Comparison of ENCODE assay signal across 8 cellular contexts in the genomic region with DNA sequence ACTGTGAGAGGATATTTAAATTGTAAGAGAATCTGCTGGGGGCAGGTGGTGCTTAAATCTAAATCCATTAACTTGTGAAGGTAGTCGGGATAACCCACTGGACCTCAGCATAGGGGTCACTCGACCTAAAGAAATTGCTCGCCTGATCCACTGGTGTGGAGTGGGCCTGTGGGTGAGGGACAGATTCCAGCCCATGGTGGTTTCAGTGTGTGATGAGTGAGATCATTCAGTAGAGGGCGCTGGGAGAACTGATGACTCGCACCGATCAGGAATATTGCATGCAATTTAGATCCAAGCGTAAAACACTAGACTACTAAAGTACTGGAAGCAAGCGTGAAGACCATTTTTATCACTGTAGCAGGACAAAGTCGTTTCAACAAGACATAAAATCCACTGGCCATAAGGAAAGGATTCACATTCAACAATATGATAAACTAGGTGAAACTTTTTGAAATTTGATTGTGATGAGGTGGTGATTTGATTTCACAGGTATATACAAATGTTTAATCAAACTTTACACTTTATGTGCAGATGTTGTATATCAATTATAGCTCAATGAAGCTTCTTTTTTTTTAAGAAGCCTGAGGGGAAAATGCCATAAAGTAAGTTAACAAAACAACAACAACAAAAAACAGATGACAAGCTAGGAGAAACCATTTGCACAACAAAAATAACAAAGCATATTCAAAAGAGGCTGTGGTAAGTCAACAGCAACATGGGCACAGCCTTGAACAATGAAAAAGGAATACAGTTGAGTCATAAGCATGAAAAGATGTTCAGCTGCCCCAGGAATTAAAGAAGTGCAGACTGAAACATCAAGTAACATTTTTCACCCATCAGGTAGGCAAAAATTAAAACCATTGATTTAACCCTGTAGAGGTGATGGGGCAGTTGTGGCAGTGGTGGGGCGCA. TPM values are rescaled to one million over a fixed set of nuclear protein-coding genes. Genes with fewer than 3 reads are reported as not detected.
DNase-seq lines count a peak whose midpoint lies in the region; ATAC-seq lines count a peak whose summit lies in the region.

No MANE protein-coding gene starts in this region.

- H3K27me3 ChIP-seq in right cardiac atrium (ENCODE audit: control insufficient read depth, insufficient read depth) = no peaks in the 10 kb centered on the region

- ATAC-seq in GM19351 (IDR thresholded peaks at IDR 0.05; ENCODE audit: unreplicated experiment) = peak; percentile 79
- peak; percentile 74 for ATAC-seq in HG03575 (IDR thresholded peaks at IDR 0.05; ENCODE audit: extremely low read depth, insufficient number of reproducible peaks, low FRiP score, unreplicated experiment)
- ATAC-seq in right cardiac atrium = peak; percentile 93 to 95
- ATAC-seq in HG03521 (IDR thresholded peaks at IDR 0.05; ENCODE audit: unreplicated experiment) = no peak

- DNase-seq in DMS153 treated with DMSO at 0.1 percent for 48 hours (lab: John Stamatoyannopoulos, UW; ENCODE audit: unreplicated experiment) (peak; percentile 64), NOMO-1 treated with DMSO at 0.1 percent for 48 hours (lab: John Stamatoyannopoulos, UW; ENCODE audit: unreplicated experiment) (peak; percentile 41), anterior cingulate cortex (lab: John Stamatoyannopoulos, UW) (peak in 52 of 58 donors; percentile 7 to 72 (median 41)), right cardiac atrium (peak; percentile 42 to 71 (median 57)), putamen (ENCODE audit: low spot score) (peak; percentile 74)

- no peak overlapping the region for H3K27ac ChIP-seq in right cardiac atrium (ENCODE audit: low read length)

- H3K4me1 ChIP-seq in right cardiac atrium (ENCODE audit: control insufficient read depth, insufficient read depth, low read length) = no peaks in the 10 kb centered on the region

- H3K4me3 ChIP-seq in right cardiac atrium (ENCODE audit: low read length) = no peak overlapping the region

- no peaks in the 10 kb centered on the region for H3K9me3 ChIP-seq in right cardiac atrium (ENCODE audit: control insufficient read depth, low read length)

- 13% methylated on average over 10 of the region's 10 CpGs for WGBS in right cardiac atrium

- intact Hi-C loops in right cardiac atrium (cut with DNase I) = loop anchor here in 3 of 4 donors (10.0 kb wide), 5 partner anchors 63 to 293 kb away; a partner anchor contains a TSS

RNA-seq across cellular contexts. Expression of a gene that starts 7.5 kb away (rescaled TPM):
- total RNA-seq in right cardiac atrium = 10 to 100 TPM; 10.9 to 11.2 (median 11.0) TPM
- polyA plus RNA-seq in right cardiac atrium = 7.2 TPM

RNA-seq across cellular contexts. Expression of a gene that starts 23.3 kb away (rescaled TPM):
- 1 to 10 TPM; 3.1 to 9.9 (median 4.3) TPM for total RNA-seq in right cardiac atrium
- 1.9 TPM for polyA plus RNA-seq in right cardiac atrium

RNA-seq across cellular contexts. Expression of a gene that starts 38.7 kb away (rescaled TPM):
- total RNA-seq in right cardiac atrium = 10 to 100 TPM; 23.7 to 36.8 (median 27.6) TPM
- polyA plus RNA-seq in right cardiac atrium = 40.8 TPM
